ENCODE assay signal across 24 cellular contexts in genomic region chrX:68846536-68846935, GRCh38. TPM values are rescaled to one million over a fixed set of nuclear protein-coding genes. Genes with fewer than 3 reads are reported as not detected.
DNase-seq lines count a peak whose midpoint lies in the region; ATAC-seq and TF ChIP-seq lines count a peak whose summit lies in the region.
"Had no signal": no experiment of that assay in that cellular context is flagged by ENCODE, and none has a peak within 500 bp of the region (broad histone marks: within the 10 kb centered on the region; RNA-seq: fewer than 3 reads in every experiment).

No MANE protein-coding gene starts in this region.

- H3K27ac ChIP-seq in HUES48 (ENCODE audit: low read depth, low read length): peak overlapping the region; percentile 63
- no peak overlapping the region for H3K27ac ChIP-seq in iPS-18a (ENCODE audit: low read length)
- H3K27ac ChIP-seq in osteoblast (ENCODE audit: low read depth, low read length): no peak overlapping the region
- no peak overlapping the region for H3K27ac ChIP-seq in esophagus squamous epithelium
- H3K27ac ChIP-seq: esophagus muscularis mucosa, gastroesophageal sphincter, prostate gland, skin epidermis, VCaP had no signal

- no peak overlapping the region for H2AFZ ChIP-seq in osteoblast (ENCODE audit: low read length)

- peaks cover 18% of the 10 kb centered on the region; the same call in 1 of the 2 replicates for H3K9me3 ChIP-seq in HUES48 (ENCODE audit: control insufficient read depth, insufficient read depth, low read length)
- H3K9me3 ChIP-seq in iPS-18a (ENCODE audit: control insufficient read depth, low read depth, low read length): no peaks in the 10 kb centered on the region
- no peaks in the 10 kb centered on the region for H3K9me3 ChIP-seq in osteoblast (ENCODE audit: low read depth, low read length)
- H3K9me3 ChIP-seq in esophagus squamous epithelium: no peaks in the 10 kb centered on the region
- H3K9me3 ChIP-seq: esophagus muscularis mucosa, gastroesophageal sphincter, prostate gland had no signal

- WGBS in esophagus squamous epithelium, 2 donors: 57 to 60% methylated on average over 1 of the region's 6 CpGs

- CTCF ChIA-PET in WTC11 (lab: Charles Lee): interaction anchor here (0.7 to 1.8 kb wide), 7 partner anchors 12 to 376 kb away, joined by 3 to 11 read pairs (median 3); partner anchors contain the start of gene EFNB1

- no peak overlapping the region for H3K4me2 ChIP-seq in osteoblast (ENCODE audit: insufficient read depth, low read length)

- DNase-seq in WTC11 (ENCODE audit: low spot score) (peak; percentile 72), osteoblast (ENCODE audit: insufficient read length, low spot score, missing footprints) (peak; percentile 68), occipital lobe (lab: John Stamatoyannopoulos, UW) (no peak), esophagus squamous epithelium (lab: John Stamatoyannopoulos, UW) (no peak)
- DNase-seq: activated CD4-positive, alpha-beta T cell treated with anti-CD3 and anti-CD28 coated beads, Interleukin-2, amount 50 U/mL, for 4 hours; activated CD8-positive, alpha-beta memory T cell treated with anti-CD3 and anti-CD28 coated beads, Interleukin-2, amount 50 U/mL, for 4 hours; CD4-positive, alpha-beta memory T cell; DMS 273 treated with DMSO at 0.1 percent for 48 hours; effector memory CD4-positive, alpha-beta T cell; NCI-H1436 treated with DMSO at 0.1 percent for 48 hours; nephron progenitor cell; stimulated activated naive CD4-positive, alpha-beta T cell treated with Interleukin-2 at 50 U/mL for 16 hours had no signal

- peaks cover 24% of the 10 kb centered on the region for H3K27me3 Mint-ChIP-seq in WTC11 (ENCODE audit: low read depth)
- H3K27me3 Mint-ChIP-seq: activated T-helper 17 cell treated with anti-CD3 and anti-CD28 coated beads, Interleukin-2, amount 50 U/mL, for 72 hours; CD4-positive, alpha-beta memory T cell had no signal

- peaks cover 22% of the 10 kb centered on the region for H4K20me1 ChIP-seq in osteoblast (ENCODE audit: insufficient read depth, low read length)

- H3K27ac Mint-ChIP-seq in WTC11: no peak overlapping the region; the same call in 1 of the 2 replicates
- H3K27ac Mint-ChIP-seq: activated naive CD4-positive, alpha-beta T cell treated with anti-CD3 and anti-CD28 coated beads, Interleukin-2, amount 50 U/mL, for 72 hours; activated T-helper 17 cell treated with anti-CD3 and anti-CD28 coated beads, Interleukin-2, amount 50 U/mL, for 72 hours; CD4-positive, alpha-beta memory T cell; nephron progenitor cell; T-helper 2 cell treated with Interferon-gamma antibody and Interleukin-4, amounts not matched to agents 5 μg/mL and 100 μg/mL, for 36 hours had no signal

- no peaks in the 10 kb centered on the region for H3K36me3 Mint-ChIP-seq in WTC11
- H3K36me3 Mint-ChIP-seq: activated naive CD4-positive, alpha-beta T cell treated with anti-CD3 and anti-CD28 coated beads, Interleukin-2, amount 50 U/mL, for 72 hours; CD4-positive, alpha-beta memory T cell had no signal

- H3K36me3 ChIP-seq in HUES48 (ENCODE audit: control insufficient read depth, insufficient read depth, low read length) (no peaks in the 10 kb centered on the region), iPS-18a (ENCODE audit: control insufficient read depth, low read depth, low read length) (peaks cover 5% of the 10 kb centered on the region), osteoblast (ENCODE audit: insufficient read depth, low read length) (no peaks in the 10 kb centered on the region), esophagus squamous epithelium (peaks cover 0 to 9% (median 0%) of the 10 kb centered on the region in 3 donors)
- H3K36me3 ChIP-seq: prostate gland had no signal

- H3K4me3 ChIP-seq in HUES48 (ENCODE audit: low read depth, low read length): peak overlapping the region; percentile 5; the same call in 1 of the 2 replicates
- peak overlapping the region; percentile 26 for H3K4me3 ChIP-seq in iPS-18a (ENCODE audit: low read length)
- H3K4me3 ChIP-seq in osteoblast (ENCODE audit: insufficient read depth, low read length): no peak overlapping the region
- no peak overlapping the region for H3K4me3 ChIP-seq in esophagus squamous epithelium
- H3K4me3 ChIP-seq: esophagus muscularis mucosa, gastroesophageal sphincter, prostate gland, skin epidermis had no signal

- H3K27me3 ChIP-seq in HUES48 (ENCODE audit: control insufficient read depth, insufficient read depth, low read length) (peaks cover 18% of the 10 kb centered on the region), iPS-18a (ENCODE audit: control insufficient read depth, insufficient read depth, low read length) (peaks cover 24% of the 10 kb centered on the region), osteoblast (ENCODE audit: insufficient read depth, low read length) (peaks cover 9% of the 10 kb centered on the region), esophagus squamous epithelium (no peaks in the 10 kb centered on the region)
- H3K27me3 ChIP-seq: esophagus muscularis mucosa, gastroesophageal sphincter had no signal

- H3K4me1 ChIP-seq in HUES48 (ENCODE audit: control insufficient read depth, insufficient read depth, low read length) (peaks cover 16% of the 10 kb centered on the region), iPS-18a (ENCODE audit: control insufficient read depth, low read depth, low read length) (peaks cover 42% of the 10 kb centered on the region), osteoblast (ENCODE audit: insufficient read depth, low read length) (no peaks in the 10 kb centered on the region), esophagus squamous epithelium (peaks cover 0 to 32% (median 16%) of the 10 kb centered on the region in 3 donors)
- H3K4me1 ChIP-seq: gastroesophageal sphincter, prostate gland had no signal

- no peak for TF ChIP-seq POLR2A in esophagus squamous epithelium (IDR thresholded peaks at IDR 0.05)

- H3K4me1 Mint-ChIP-seq in WTC11: peaks cover 43% of the 10 kb centered on the region
- H3K4me1 Mint-ChIP-seq: activated T-helper 17 cell treated with anti-CD3 and anti-CD28 coated beads, Interleukin-2, amount 50 U/mL, for 72 hours; CD4-positive, alpha-beta memory T cell had no signal

- POLR2A ChIA-PET in WTC11 (lab: Charles Lee): interaction anchor here (1.5 kb wide), 1 partner anchor 18 kb away, joined by 7 read pairs; the partner anchor contains the start of gene EFNB1

- H3K9me3 Mint-ChIP-seq in WTC11: no peaks in the 10 kb centered on the region
- H3K9me3 Mint-ChIP-seq: activated naive CD4-positive, alpha-beta T cell treated with anti-CD3 and anti-CD28 coated beads, Interleukin-2, amount 50 U/mL, for 72 hours; activated T-helper 17 cell treated with anti-CD3 and anti-CD28 coated beads, Interleukin-2, amount 50 U/mL, for 72 hours; CD4-positive, alpha-beta memory T cell; T-helper 2 cell treated with Interferon-gamma antibody and Interleukin-4, amounts not matched to agents 5 μg/mL and 100 μg/mL, for 36 hours had no signal

- ATAC-seq in WTC11: peak; percentile 95
- no peak for ATAC-seq in GM21515 (IDR thresholded peaks at IDR 0.05; ENCODE audit: unreplicated experiment)
- ATAC-seq in GM18520 (IDR thresholded peaks at IDR 0.05; ENCODE audit: unreplicated experiment): no peak
- ATAC-seq: activated naive CD4-positive, alpha-beta T cell treated with anti-CD3 and anti-CD28 coated beads, Interleukin-2, amount 50 U/mL, for 72 hours; activated T-helper 17 cell treated with anti-CD3 and anti-CD28 coated beads, Interleukin-2, amount 50 U/mL, for 72 hours; gastroesophageal sphincter had no signal

- intact Hi-C loops in esophagus squamous epithelium (cut with DNase I): no loop called here

- no peak overlapping the region for H3K9ac ChIP-seq in HUES48 (ENCODE audit: low read depth, low read length)
- H3K9ac ChIP-seq in iPS-18a (ENCODE audit: low read length): peak overlapping the region; percentile 14

- H3K79me2 ChIP-seq in osteoblast (ENCODE audit: insufficient read depth, low read length): no peaks in the 10 kb centered on the region

- peak overlapping the region; percentile 38; the same call in 1 of the 2 replicates for H3K4me3 Mint-ChIP-seq in WTC11
- H3K4me3 Mint-ChIP-seq: activated T-helper 17 cell treated with anti-CD3 and anti-CD28 coated beads, Interleukin-2, amount 50 U/mL, for 72 hours; CD4-positive, alpha-beta memory T cell; nephron progenitor cell; T-helper 2 cell treated with Interferon-gamma antibody and Interleukin-4, amounts not matched to agents 5 μg/mL and 100 μg/mL, for 36 hours had no signal

- TF ChIP-seq CTCF in WTC11 (IDR thresholded peaks at IDR 0.05) (no peak), osteoblast (IDR thresholded peaks at IDR 0.05; ENCODE audit: extremely low read depth, low read depth, low read length) (no peak), esophagus squamous epithelium (IDR thresholded peaks at IDR 0.05) (no peak)

TF ChIP-seq in WTC11, 78 proteins besides CTCF, POLR2A, EP300 and RAD21 (continues in another document):
- 0 out of 2 replicates have a peak, but pooled peaks have one; percentile 56 for TF ChIP-seq ETV6 (CRISPR knock-in tag; IDR thresholded peaks at IDR 0.05)
- TF ChIP-seq FOXK1 (CRISPR knock-in tag; IDR thresholded peaks at IDR 0.05): peak; percentile 65; the same call in 1 of the 2 replicates
- no peak for TF ChIP-seq TEAD1 (CRISPR knock-in tag; IDR thresholded peaks at IDR 0.05)
- TF ChIP-seq PREB (CRISPR knock-in tag; IDR thresholded peaks at IDR 0.05; ENCODE audit: borderline replicate concordance): no peak
- TF ChIP-seq FOXP1 (CRISPR knock-in tag; IDR thresholded peaks at IDR 0.05; ENCODE audit: borderline replicate concordance): peak; percentile 18; the same call in 1 of the 2 replicates
- TF ChIP-seq SP1 (CRISPR knock-in tag; conservative IDR thresholded peaks at IDR 0.05): peak; percentile 38; the same call in 1 of the 2 replicates
- no peak for TF ChIP-seq ZNF396 (CRISPR knock-in tag; IDR thresholded peaks at IDR 0.05; ENCODE audit: borderline replicate concordance)

RNA-seq across cellular contexts. Expression of gene EFNB1, which starts 17.7 kb away (rescaled TPM):
- 9.7 to 16.4 TPM (median 10.0 TPM) in 3 replicates for total RNA-seq in WTC11 (2021)
- 34.7 and 35.7 TPM in 2 replicates for total RNA-seq in osteoblast
- 22.3 TPM for total RNA-seq in occipital lobe
- 10 to 100 TPM; 40.4 to 53.4 (median 46.7) TPM for total RNA-seq in esophagus squamous epithelium

Comparison
In these comparisons a context has a peak if more than half of its experiments do, and no peak if none do; other contexts are left out.
1. H3K4me3 ChIP-seq: peak in HUES48 (single experiment) and iPS-18a (single experiment); none in osteoblast (single experiment) and esophagus squamous epithelium (0 of 4).
2. DNase-seq: peak in WTC11 (single experiment) and osteoblast (single experiment); none in occipital lobe (single experiment) and esophagus squamous epithelium (single experiment).